In the genomic region with DNA sequence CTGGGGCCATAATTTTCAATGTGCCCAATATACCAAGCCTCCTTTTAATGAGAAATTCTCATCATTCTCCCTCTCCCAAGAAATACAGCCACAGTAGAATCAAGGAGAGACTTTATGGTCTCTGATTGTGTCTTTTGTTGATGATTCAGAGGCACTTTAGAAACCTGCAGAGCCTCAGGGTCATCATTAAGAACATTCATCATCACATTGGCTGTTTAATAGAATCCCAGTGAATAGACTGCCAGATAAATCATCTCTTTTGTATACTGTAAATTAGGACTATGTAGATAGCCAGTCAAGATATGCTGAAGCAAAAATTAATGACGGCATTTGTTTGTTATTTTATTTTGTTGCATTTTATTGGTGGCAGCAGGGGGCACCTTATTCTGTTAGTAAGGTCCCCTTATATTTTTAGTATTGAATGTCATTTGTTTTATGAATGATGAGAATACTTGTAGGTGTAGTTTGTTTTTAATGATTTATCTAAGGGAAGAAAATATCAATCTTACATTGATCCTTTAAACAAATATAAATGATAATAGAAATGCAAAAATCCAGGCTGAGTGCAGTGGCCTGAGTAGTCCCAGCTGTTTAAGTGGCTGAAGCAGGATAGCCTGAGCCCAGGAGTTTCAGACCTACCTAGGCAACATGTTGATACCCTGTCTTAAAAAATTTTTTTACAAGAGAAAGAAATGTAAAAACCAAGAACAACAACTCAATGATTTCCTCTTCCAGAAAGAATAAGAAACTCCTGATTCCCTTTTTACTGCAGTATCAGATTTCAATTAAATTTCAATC, we compare ENCODE assay signal across 25 cellular contexts.
DNase-seq lines count a peak whose midpoint lies in the region; ATAC-seq and TF ChIP-seq lines count a peak whose summit lies in the region.
"Had no signal": no experiment of that assay in that cellular context is flagged by ENCODE, and none has a peak within 500 bp of the region (broad histone marks: within the 10 kb centered on the region; RNA-seq: fewer than 3 reads in every experiment).

No MANE protein-coding gene starts in this region.

- peak overlapping the region in 2 of 3 experiments; percentile 13 to 71; a peak in 2 of 7 replicates for H3K27ac Mint-ChIP-seq in H9
- no peak overlapping the region for H3K27ac Mint-ChIP-seq in immature natural killer cell
- no peak overlapping the region for H3K27ac Mint-ChIP-seq in effector memory CD8-positive, alpha-beta T cell
- H3K27ac Mint-ChIP-seq: B cell; CD8-positive, alpha-beta T cell had no signal

- no peak overlapping the region for H2BK20ac ChIP-seq in H9 (ENCODE audit: low read depth, low read length, poor library complexity, severe bottlenecking)

- no peaks in the 10 kb centered on the region for H3K9me3 ChIP-seq in H9 (ENCODE audit: control insufficient read depth, low read depth, low read length)
- no peaks in the 10 kb centered on the region for H3K9me3 ChIP-seq in iPS DF 6.9 (ENCODE audit: control insufficient read depth, insufficient read depth, low read length)

- H2BK12ac ChIP-seq in H9 (ENCODE audit: insufficient read length, low read depth, low read length): no peak overlapping the region

- H2BK5ac ChIP-seq in H9 (ENCODE audit: insufficient read length, low read length): no peak overlapping the region

- no peak for ATAC-seq in left ventricle myocardium superior
- no peak for ATAC-seq in effector memory CD8-positive, alpha-beta T cell (replicated peaks)
- ATAC-seq: CD8-positive, alpha-beta T cell; Panc1 had no signal

- no peak overlapping the region for H4K5ac ChIP-seq in H9 (ENCODE audit: insufficient read length, low read depth, low read length)

- no peak overlapping the region for H3K4me2 ChIP-seq in H9 (ENCODE audit: insufficient read depth, insufficient read length, low read length)
- H3K4me2 ChIP-seq: KMS-11 had no signal

- DNase-seq in H9 (no peak), NCI-H1417 (lab: John Stamatoyannopoulos, UW) (peak in 2 of 3 experiments; percentile 35 to 86), RWPE1 (ENCODE audit: low spot score) (peak; percentile 6), iPS DF 6.9 (ENCODE audit: low read depth, low spot score) (peak; percentile 7), left ventricle myocardium superior (no peak), hypothalamus (lab: John Stamatoyannopoulos, UW) (no peak), immature natural killer cell (no peak)
- no peak for DNase-seq in effector memory CD8-positive, alpha-beta T cell
- DNase-seq: CD8-positive, alpha-beta T cell; DMS 273 treated with DMSO at 0.1 percent for 48 hours; DMS79; EL; GF-D8; NCI-H1092 treated with DMSO at 0.1 percent for 48 hours; NCI-H1694; NCI-H2029 treated with DMSO at 0.1 percent for 48 hours; NCI-H446 treated with DMSO at 0.1 percent for 48 hours; NCI-H526; SHP77 treated with DMSO at 0.1 percent for 48 hours had no signal

- no peaks in the 10 kb centered on the region for H4K20me1 ChIP-seq in H9 (ENCODE audit: control insufficient read depth, insufficient read depth, insufficient read length)

- H3K79me2 ChIP-seq in H9 (ENCODE audit: insufficient read depth, low read length): no peaks in the 10 kb centered on the region

- H3K4me1 ChIP-seq in H9 (ENCODE audit: insufficient read depth, low read length) (no peaks in the 10 kb centered on the region), iPS DF 6.9 (ENCODE audit: control insufficient read depth, insufficient read depth, low read length) (no peaks in the 10 kb centered on the region)

- TF ChIP-seq CTCF in H9 (conservative IDR thresholded peaks at IDR 0.05): no peak
- TF ChIP-seq CTCF in RWPE1 (conservative IDR thresholded peaks at IDR 0.05; ENCODE audit: low read depth): no peak

- no peak overlapping the region for H2BK120ac ChIP-seq in H9 (ENCODE audit: low read depth, low read length, poor library complexity, severe bottlenecking)

- no peak overlapping the region for H3T11ph ChIP-seq in H9 (ENCODE audit: low read length)

- H3K36me3 Mint-ChIP-seq in H9 (ENCODE audit: insufficient read depth in 1 of 3, low read depth in 3 of 3) (no peaks in the 10 kb centered on the region), immature natural killer cell (no peaks in the 10 kb centered on the region)
- no peaks in the 10 kb centered on the region for H3K36me3 Mint-ChIP-seq in effector memory CD8-positive, alpha-beta T cell (ENCODE audit: insufficient read depth)
- H3K36me3 Mint-ChIP-seq: CD8-positive, alpha-beta T cell; IgD-negative memory B cell had no signal

- H3K36me3 ChIP-seq in iPS DF 6.9 (ENCODE audit: control insufficient read depth, insufficient read depth, low read length): no peaks in the 10 kb centered on the region

- H3K4me1 Mint-ChIP-seq in H9: peaks cover 10 to 16% of the 10 kb centered on the region in 2 experiments
- H3K4me1 Mint-ChIP-seq in immature natural killer cell: no peaks in the 10 kb centered on the region
- no peaks in the 10 kb centered on the region for H3K4me1 Mint-ChIP-seq in effector memory CD8-positive, alpha-beta T cell (ENCODE audit: low read depth in 2 of 2)
- H3K4me1 Mint-ChIP-seq: B cell, IgD-negative memory B cell had no signal

- no peak overlapping the region for H3K18ac ChIP-seq in H9 (ENCODE audit: insufficient read length, low read depth, low read length)

- no peak overlapping the region for H2AK5ac ChIP-seq in H9 (ENCODE audit: insufficient read length, low read length)

- no CpG with 5 or more reads among the region's 1 CpG for WGBS in H9 (ENCODE audit: extremely low coverage, insufficient read length, low lambda C conversion rate)
- no CpG with 5 or more reads among the region's 1 CpG for WGBS in iPS DF 6.9 (ENCODE audit: insufficient coverage, insufficient read length)

- H3K27ac ChIP-seq in H9 (ENCODE audit: insufficient read length, low read depth, low read length) (no peak overlapping the region), RWPE1 (no peak overlapping the region), iPS DF 6.9 (ENCODE audit: low read length) (no peak overlapping the region)
- H3K27ac ChIP-seq: C4-2B, KMS-11, SK-N-MC had no signal

- no peak overlapping the region for H4K91ac ChIP-seq in H9 (ENCODE audit: insufficient read length, low read depth, low read length)

- H3K9me3 Mint-ChIP-seq in H9: no peaks in the 10 kb centered on the region
- H3K9me3 Mint-ChIP-seq in immature natural killer cell: peaks cover 0 to 9% (median 3%) of the 10 kb centered on the region in 6 donors
- peaks cover 0 to 7% of the 10 kb centered on the region in 2 donors for H3K9me3 Mint-ChIP-seq in effector memory CD8-positive, alpha-beta T cell
- H3K9me3 Mint-ChIP-seq: CD8-positive, alpha-beta T cell had no signal

- CTCF ChIA-PET in RWPE1 (lab: Yijun Ruan, JAX): interaction anchor here (0.6 kb wide), 1 partner anchor 1203 kb away, joined by 3 read pairs; no protein-coding TSS in a partner anchor

- H3K79me1 ChIP-seq in H9 (ENCODE audit: insufficient read depth, low read depth, low read length, poor library complexity, severe bottlenecking): no peaks in the 10 kb centered on the region

- no peak overlapping the region for H3K4me3 Mint-ChIP-seq in H9
- H3K4me3 Mint-ChIP-seq in immature natural killer cell: no peak overlapping the region
- H3K4me3 Mint-ChIP-seq in effector memory CD8-positive, alpha-beta T cell: no peak overlapping the region
- H3K4me3 Mint-ChIP-seq: B cell; CD8-positive, alpha-beta T cell; IgD-negative memory B cell had no signal

- no peaks in the 10 kb centered on the region for H3K27me3 ChIP-seq in H9 (ENCODE audit: insufficient read depth, low read length)
- H3K27me3 ChIP-seq in iPS DF 6.9 (ENCODE audit: control insufficient read depth, insufficient read depth, low read length): no peaks in the 10 kb centered on the region

- H3K4ac ChIP-seq in H9 (ENCODE audit: low read depth, low read length): no peak overlapping the region

- no peak overlapping the region for H3K4me3 ChIP-seq in iPS DF 6.9 (ENCODE audit: low read length)
- H3K4me3 ChIP-seq: SK-N-MC had no signal

- H2AFZ ChIP-seq in H9 (ENCODE audit: low read length): no peak overlapping the region

- H3K14ac ChIP-seq in H9 (ENCODE audit: insufficient read depth, low read length): no peak overlapping the region

- POLR2A ChIA-PET in RWPE1 (lab: Yijun Ruan, JAX; ENCODE audit: low non-redundant PET): no interaction called here

- no peaks in the 10 kb centered on the region for H3K23me2 ChIP-seq in H9 (ENCODE audit: insufficient read length, low read depth, low read length, poor library complexity, severe bottlenecking)

- H4K8ac ChIP-seq in H9 (replicated peaks; ENCODE audit: insufficient read length, low read depth, low read length): no peak overlapping the region

- intact Hi-C loops in left ventricle myocardium superior (cut with micrococcal nuclease): no loop called here

- no peak overlapping the region for H3K23ac ChIP-seq in H9 (ENCODE audit: insufficient read length, low read depth, low read length)

- no peak overlapping the region for H3K9ac ChIP-seq in H9 (ENCODE audit: extremely low read depth, insufficient read length, low read length)
- H3K9ac ChIP-seq: KMS-11 had no signal

- H3K56ac ChIP-seq in H9 (ENCODE audit: insufficient read length, low read depth, low read length): no peak overlapping the region

- H3K27me3 Mint-ChIP-seq in H9 (ENCODE audit: low read depth): no peaks in the 10 kb centered on the region
- no peaks in the 10 kb centered on the region for H3K27me3 Mint-ChIP-seq in immature natural killer cell (ENCODE audit: low read depth in 3 of 3)
- no peaks in the 10 kb centered on the region for H3K27me3 Mint-ChIP-seq in effector memory CD8-positive, alpha-beta T cell
- H3K27me3 Mint-ChIP-seq: B cell, IgD-negative memory B cell had no signal

- no peak overlapping the region for H2BK15ac ChIP-seq in H9 (ENCODE audit: low read depth, low read length)

Comparison
In these comparisons a context has a peak if more than half of its experiments do, and no peak if none do; other contexts are left out.
1. DNase-seq: peak in NCI-H1417 (2 of 3), RWPE1 (single experiment) and iPS DF 6.9 (single experiment); none in H9 (single experiment), left ventricle myocardium superior (single experiment), hypothalamus (0 of 51), immature natural killer cell (0 of 3) and effector memory CD8-positive, alpha-beta T cell (0 of 3).
2. H3K27ac Mint-ChIP-seq: peak in H9 (2 of 3); none in immature natural killer cell (0 of 6) and effector memory CD8-positive, alpha-beta T cell (0 of 2).